ENCODE assay signal across 12 cellular contexts in the genomic region with DNA sequence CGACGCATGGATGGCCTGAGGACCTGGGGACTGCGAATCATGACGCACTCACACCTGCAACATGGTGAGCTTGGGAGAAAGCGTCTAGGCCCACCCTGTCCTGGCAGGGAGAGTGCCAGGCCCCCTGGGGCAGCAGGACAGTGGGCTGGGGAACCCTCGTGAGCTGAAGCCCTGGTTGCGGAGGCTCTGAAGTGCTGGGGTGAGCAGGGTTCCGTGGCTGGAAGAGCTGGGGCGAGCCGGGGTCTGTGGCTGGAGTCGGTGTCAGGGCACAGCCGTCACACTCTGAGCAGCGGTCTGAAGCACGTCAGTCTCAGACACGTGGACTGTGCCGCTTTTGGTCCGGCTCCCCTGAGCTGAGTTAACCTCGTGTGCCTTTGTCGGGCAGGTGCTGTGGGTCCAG. TPM values are rescaled to one million over a fixed set of nuclear protein-coding genes. Genes with fewer than 3 reads are reported as not detected.
DNase-seq lines count a peak whose midpoint lies in the region; ATAC-seq and TF ChIP-seq lines count a peak whose summit lies in the region.
"Had no signal": no experiment of that assay in that cellular context is flagged by ENCODE, and none has a peak within 500 bp of the region (broad histone marks: within the 10 kb centered on the region; RNA-seq: fewer than 3 reads in every experiment).

No MANE protein-coding gene starts in this region.

- WGBS in GM23248 (ENCODE audit: low coverage in 1 of 2, low lambda C conversion rate in 2 of 2, missing lambda C conversion rate in 2 of 2), 2 experiments: 91 to 92% methylated on average over 17 to 19 of the region's 19 CpGs

- H3K4me3 Mint-ChIP-seq in brain: no peak overlapping the region
- H3K4me3 Mint-ChIP-seq: IgD-negative memory B cell; T-helper 1 cell treated with Interleukin-12 subunit alpha and Interleukin-12 subunit beta and Interleukin-4 antibody, amounts not matched to agents 30 μg/mL and 1 μg/mL, for 36 hours had no signal

- in situ Hi-C loops in GM23248 (cut with MboI) (no loop called here), gastrocnemius medialis (cut with MboI; ENCODE audit: low sequenced_read_pairs in 4 of 4) (no loop called here)

- H3F3A ChIP-seq in GM23248 (ENCODE audit: insufficient read depth): peaks cover 14% of the 10 kb centered on the region

- H3K27ac Mint-ChIP-seq in brain: peak overlapping the region in 4 of 5 experiments; percentile 65 to 93 (median 81)
- H3K27ac Mint-ChIP-seq: IgD-negative memory B cell; T-helper 1 cell treated with Interleukin-12 subunit alpha and Interleukin-12 subunit beta and Interleukin-4 antibody, amounts not matched to agents 30 μg/mL and 1 μg/mL, for 36 hours had no signal

- no peaks in the 10 kb centered on the region for H4K20me1 ChIP-seq in GM23248 (ENCODE audit: insufficient read depth)

- H3K4me3 ChIP-seq in GM23248: no peak overlapping the region
- H3K4me3 ChIP-seq in gastrocnemius medialis: no peak overlapping the region

- no peak for TF ChIP-seq CTCF in brain (conservative IDR thresholded peaks at IDR 0.05)
- TF ChIP-seq CTCF in gastrocnemius medialis (IDR thresholded peaks at IDR 0.05 in 4 of 5, conservative IDR thresholded peaks at IDR 0.05 in 1 of 5): no peak

- H3K27ac ChIP-seq in GM23248 (no peak overlapping the region), gastrocnemius medialis (peak overlapping the region; percentile 91 to 96 (median 94))

- H3K9ac ChIP-seq in GM23248: 0 out of 2 replicates have a peak overlapping the region, but pooled peaks have one; percentile 17

- H3K9me3 Mint-ChIP-seq in brain: no peaks in the 10 kb centered on the region
- H3K9me3 Mint-ChIP-seq: IgD-negative memory B cell; T-helper 1 cell treated with Interleukin-12 subunit alpha and Interleukin-12 subunit beta and Interleukin-4 antibody, amounts not matched to agents 30 μg/mL and 1 μg/mL, for 36 hours had no signal

- H2AFZ ChIP-seq in GM23248: no peak overlapping the region

- H3K4me1 ChIP-seq in GM23248 (ENCODE audit: insufficient read depth): peaks cover 18% of the 10 kb centered on the region
- H3K4me1 ChIP-seq in gastrocnemius medialis: peaks cover 55 to 57% of the 10 kb centered on the region in 2 donors

- peak; percentile 14 to 37 for ATAC-seq in left cardiac atrium
- ATAC-seq in gastrocnemius medialis: no peak
- no peak for ATAC-seq in HG03039 (IDR thresholded peaks at IDR 0.05; ENCODE audit: unreplicated experiment)
- no peak for ATAC-seq in GM18909 (IDR thresholded peaks at IDR 0.05; ENCODE audit: poor library complexity, unreplicated experiment)
- ATAC-seq in GM21515 (IDR thresholded peaks at IDR 0.05; ENCODE audit: unreplicated experiment): no peak
- ATAC-seq in HG02610 (IDR thresholded peaks at IDR 0.05; ENCODE audit: unreplicated experiment): no peak

- H3K36me3 ChIP-seq in GM23248 (ENCODE audit: low read depth) (peaks cover 3% of the 10 kb centered on the region; the same call in 1 of the 2 replicates), gastrocnemius medialis (peaks cover 0 to 19% of the 10 kb centered on the region in 2 donors)

- intact Hi-C loops in left cardiac atrium (cut with DNase I) (no loop called here), gastrocnemius medialis (cut with DNase I; ENCODE audit: low total_unique reads) (no loop called here)

- H3K4me2 ChIP-seq in GM23248 (ENCODE audit: unreplicated experiment): no peak overlapping the region

- H3K27me3 Mint-ChIP-seq in brain: peaks cover 2% of the 10 kb centered on the region
- H3K27me3 Mint-ChIP-seq: IgD-negative memory B cell had no signal

- H3K9me2 ChIP-seq in GM23248 (ENCODE audit: insufficient read depth): no peaks in the 10 kb centered on the region

- H3K9me3 ChIP-seq in GM23248 (ENCODE audit: low read depth) (no peaks in the 10 kb centered on the region), gastrocnemius medialis (no peaks in the 10 kb centered on the region)

- DNase-seq in GM23248 (no peak), left cardiac atrium (no peak), gastrocnemius medialis (no peak)
- DNase-seq: activated CD4-positive, alpha-beta T cell treated with anti-CD3 and anti-CD28 coated beads for 48 hours; NCI-H1105 had no signal

- peaks cover 48% of the 10 kb centered on the region for H3K4me1 Mint-ChIP-seq in brain

- peaks cover 47% of the 10 kb centered on the region for H3K36me3 Mint-ChIP-seq in brain

- no peak for TF ChIP-seq POLR2A in gastrocnemius medialis (IDR thresholded peaks at IDR 0.05)

- H3K27me3 ChIP-seq in GM23248 (replicated peaks; ENCODE audit: insufficient read depth) (no peaks in the 10 kb centered on the region), gastrocnemius medialis (no peaks in the 10 kb centered on the region)

- H3K79me2 ChIP-seq in GM23248 (ENCODE audit: insufficient read depth): peaks cover 76% of the 10 kb centered on the region

RNA-seq across cellular contexts. Expression of gene SUN1, which starts 4.7 kb away (rescaled TPM):
- total RNA-seq in GM23248 (2014; rRNA removed; shearing (Covaris generic)): 104 and 110 TPM in 2 replicates
- polyA plus RNA-seq in GM23248 (2016; fragmentation: Nextera tagmentation; extraction: Ambion mirVana) (65.6 and 74.0 TPM in 2 replicates), brain (ENCODE audit: insufficient read depth, low read depth, low replicate concordance) (128 TPM)
- total RNA-seq in left cardiac atrium (100 to 1,000 TPM; 124 to 136 TPM), gastrocnemius medialis (100 to 1,000 TPM; 112 to 154 (median 132) TPM)

RNA-seq across cellular contexts. Expression of gene GET4, which starts 39.4 kb away (rescaled TPM):
- 16.7 and 26.8 TPM in 2 replicates for total RNA-seq in GM23248 (2014; rRNA removed; shearing (Covaris generic))
- polyA plus RNA-seq in GM23248 (2016; fragmentation: Nextera tagmentation; extraction: Ambion mirVana): 25.3 and 26.3 TPM in 2 replicates
- 37.7 TPM for polyA plus RNA-seq in brain (ENCODE audit: insufficient read depth, low read depth, low replicate concordance)
- total RNA-seq in left cardiac atrium: 10 to 100 TPM; 17.8 to 28.3 TPM
- 10 to 100 TPM; 24.6 to 40.8 (median 30.0) TPM for total RNA-seq in gastrocnemius medialis

Comparison
In these comparisons a context has a peak if more than half of its experiments do, and no peak if none do; other contexts are left out.
1. ATAC-seq: peak in left cardiac atrium (2 of 2); none in gastrocnemius medialis (0 of 2), HG03039 (single experiment), GM18909 (single experiment), GM21515 (single experiment) and HG02610 (single experiment).